In genomic region chr15:83304861-83305661, GRCh38 we compare ENCODE assay signal across 16 cellular contexts. TPM values are rescaled to one million over a fixed set of nuclear protein-coding genes. Genes with fewer than 3 reads are reported as not detected.
DNase-seq lines count a peak whose midpoint lies in the region; ATAC-seq, FAIRE-seq and TF ChIP-seq lines count a peak whose summit lies in the region.
"Had no signal": no experiment of that assay in that cellular context is flagged by ENCODE, and none has a peak within 500 bp of the region (broad histone marks: within the 10 kb centered on the region; RNA-seq: fewer than 3 reads in every experiment).

No MANE protein-coding gene starts in this region.

- H2BK5ac ChIP-seq in IMR-90 (ENCODE audit: low read depth, low read length, poor library complexity, severe bottlenecking) = no peak overlapping the region

- peak; percentile 88 for FAIRE-seq in bronchial epithelial cell (lab: Jason Lieb, UNC)
- FAIRE-seq: frontal cortex had no signal

- H3K9me1 ChIP-seq in IMR-90 (ENCODE audit: insufficient read depth, low read length) = 0 out of 2 replicates have a peak, but pooled peaks cover 4% of the 10 kb centered on the region

- H3K4me3 ChIP-seq in IMR-90 (ENCODE audit: insufficient read depth, low read depth, low read length) = no peak overlapping the region
- no peak overlapping the region for H3K4me3 ChIP-seq in bronchial epithelial cell (ENCODE audit: low read depth, low read length)
- no peak overlapping the region for H3K4me3 ChIP-seq in lower lobe of right lung
- no peak overlapping the region for H3K4me3 ChIP-seq in suprapubic skin
- H3K4me3 ChIP-seq: testis had no signal

- BruUV-seq in IMR-90 (replicated peaks; lab: Mats Ljungman, UMichigan) = no TSS peak

- H2AK5ac ChIP-seq in IMR-90 (ENCODE audit: low read depth, low read length) = no peak overlapping the region; the same call in 1 of the 2 replicates

- no peak overlapping the region for H3K18ac ChIP-seq in IMR-90 (ENCODE audit: low read depth, low read length)

- dilution Hi-C loops in IMR-90 (cut with HindIII; ENCODE audit: low sequenced_read_pairs, unreplicated experiment) = no loop called here

- intact Hi-C loops in IMR-90 (cut with micrococcal nuclease) = no loop called here
- intact Hi-C loops in lower lobe of right lung (cut with DNase I) = no loop called here

- H3K27ac ChIP-seq in IMR-90 (ENCODE audit: insufficient read depth, low read length) (no peak overlapping the region), lower lobe of right lung (no peak overlapping the region), suprapubic skin (peak overlapping the region; percentile 26)
- H3K27ac ChIP-seq: testis had no signal

- H3K36me3 ChIP-seq in IMR-90 (ENCODE audit: control insufficient read depth, insufficient read depth, low read length) (no peaks in the 10 kb centered on the region), bronchial epithelial cell (ENCODE audit: control insufficient read depth, insufficient read depth, low read length) (no peaks in the 10 kb centered on the region), lower lobe of right lung (no peaks in the 10 kb centered on the region), suprapubic skin (no peaks in the 10 kb centered on the region)

- no peaks in the 10 kb centered on the region for H4K20me1 ChIP-seq in IMR-90 (ENCODE audit: insufficient read depth, low read length)

- H4K5ac ChIP-seq in IMR-90 (ENCODE audit: low read depth, low read length) = no peak overlapping the region; the same call in 1 of the 2 replicates

- 0 out of 2 replicates have a peak overlapping the region, but pooled peaks have one; percentile 11 for H4K91ac ChIP-seq in IMR-90 (ENCODE audit: insufficient read depth, low read depth, low read length)

- 0 out of 4 replicates have a peak overlapping the region, but pooled peaks of 1 of the 2 experiments have one; percentile 10 for H4K8ac ChIP-seq in IMR-90 (ENCODE audit: low read depth in 2 of 2, low read length in 2 of 2)

- DNase-seq in IMR-90 (peak; percentile 26), bronchial epithelial cell (ENCODE audit: low read depth) (peak; percentile 96), lower lobe of right lung (no peak), suprapubic skin (ENCODE audit: low spot score in 2 of 2) (no peak), NCI-H128 (lab: John Stamatoyannopoulos, UW; ENCODE audit: unreplicated experiment) (no peak)
- DNase-seq: activated CD4-positive, alpha-beta T cell treated with anti-CD3 and anti-CD28 coated beads, Interleukin-2, amount 50 U/mL, for 48 hours; activated naive CD8-positive, alpha-beta T cell treated with anti-CD3 and anti-CD28 coated beads for 36 hours; activated T-cell treated with anti-CD3 and anti-CD28 coated beads, Interleukin-2, amount 50 U/mL, for 4 hours; effector memory CD8-positive, alpha-beta T cell; NCI-H2081 treated with DMSO at 0.1 percent for 48 hours; stimulated activated CD4-positive, alpha-beta T cell treated with anti-CD3 and anti-CD28 coated beads, Interleukin-2, amount 100 ng/mL, for 24 hours; testis had no signal

- H2BK120ac ChIP-seq in IMR-90 (ENCODE audit: low read depth, low read length) = no peak overlapping the region

- H3K14ac ChIP-seq in IMR-90 (replicated peaks; ENCODE audit: low read depth, low read length) = no peak overlapping the region

- H2AK9ac ChIP-seq in IMR-90 (replicated peaks; ENCODE audit: low read depth, low read length, poor library complexity) = no peak overlapping the region

- no peak for TF ChIP-seq CTCF in IMR-90 (conservative IDR thresholded peaks at IDR 0.05; ENCODE audit: low read depth, low read length)
- TF ChIP-seq CTCF in bronchial epithelial cell (IDR thresholded peaks at IDR 0.05; ENCODE audit: insufficient read depth, low read length, severe bottlenecking) = no peak
- TF ChIP-seq CTCF in lower lobe of right lung (IDR thresholded peaks at IDR 0.05) = no peak
- no peak for TF ChIP-seq CTCF in suprapubic skin (IDR thresholded peaks at IDR 0.05)

- no peak overlapping the region for H2BK15ac ChIP-seq in IMR-90 (ENCODE audit: low read depth, low read length)

- CTCF ChIA-PET in IMR-90 (lab: Yijun Ruan, JAX) = interaction anchor here (1.5 kb wide), 1 partner anchor 13 kb away, joined by 4 read pairs; no protein-coding TSS in a partner anchor

- H3K9ac ChIP-seq in IMR-90 (ENCODE audit: low read depth, low read length) = no peak overlapping the region

- 64% methylated on average over 5 of the region's 10 CpGs; no CpG with 5 or more reads in 1 of the 2 experiments for WGBS in IMR-90 (ENCODE audit: extremely low coverage in 2 of 2, insufficient read length in 1 of 2), 2 experiments
- 77% methylated on average over 10 of the region's 10 CpGs for WGBS in suprapubic skin

- H3K56ac ChIP-seq in IMR-90 (ENCODE audit: extremely low read depth, insufficient read depth, low read length) = no peak overlapping the region

- no peaks in the 10 kb centered on the region for H3K79me1 ChIP-seq in IMR-90 (ENCODE audit: low read depth in 1 of 2, low read length in 2 of 2)

- no peaks in the 10 kb centered on the region; the same call in 1 of the 2 replicates for H3K27me3 ChIP-seq in IMR-90 (ENCODE audit: control insufficient read depth, insufficient read depth, low read length)
- no peaks in the 10 kb centered on the region for H3K27me3 ChIP-seq in bronchial epithelial cell (ENCODE audit: control insufficient read depth, insufficient read depth, low read length)
- H3K27me3 ChIP-seq in lower lobe of right lung (ENCODE audit: low read depth) = peaks cover 14% of the 10 kb centered on the region
- H3K27me3 ChIP-seq in suprapubic skin = peaks cover 14% of the 10 kb centered on the region
- H3K27me3 ChIP-seq: testis had no signal

- peaks cover 10% of the 10 kb centered on the region; the same call in 1 of the 2 replicates for H3K4me1 ChIP-seq in IMR-90 (ENCODE audit: control insufficient read depth, insufficient read depth, low read length)
- H3K4me1 ChIP-seq in lower lobe of right lung = peaks cover 5% of the 10 kb centered on the region
- H3K4me1 ChIP-seq in suprapubic skin = peaks cover 8% of the 10 kb centered on the region
- H3K4me1 ChIP-seq: testis had no signal

- 0 out of 2 replicates have a peak overlapping the region, but pooled peaks have one; percentile 41 for H3K23ac ChIP-seq in IMR-90 (ENCODE audit: low read depth, low read length)

- peak overlapping the region; percentile 54 for H2AFZ ChIP-seq in IMR-90 (replicated peaks; ENCODE audit: low read length, poor library complexity)

- TF ChIP-seq RAD21 in IMR-90 (IDR thresholded peaks at IDR 0.05; ENCODE audit: low read length) = no peak

- ATAC-seq in IMR-90 (ENCODE audit: low read depth) = no peak
- peak; percentile 52 to 59 for ATAC-seq in lower lobe of right lung
- ATAC-seq in GM21576 (IDR thresholded peaks at IDR 0.05; ENCODE audit: unreplicated experiment) = no peak
- no peak for ATAC-seq in GM19328 (IDR thresholded peaks at IDR 0.05; ENCODE audit: unreplicated experiment)
- ATAC-seq: activated T-cell treated with anti-CD3 and anti-CD28 coated beads, Interleukin-2, amount 50 U/mL, for 4 hours; effector memory CD8-positive, alpha-beta T cell; sciatic nerve had no signal

- no peak for TF ChIP-seq EP300 in suprapubic skin (IDR thresholded peaks at IDR 0.05)

- no peak overlapping the region; the same call in 1 of the 2 replicates for H3K4me2 ChIP-seq in IMR-90 (ENCODE audit: low read depth, low read length)

- TF ChIP-seq POLR2A in IMR-90 (IDR thresholded peaks at IDR 0.05; ENCODE audit: low read depth, low read length) (no peak), suprapubic skin (IDR thresholded peaks at IDR 0.05) (no peak)

- no peak overlapping the region for H2BK20ac ChIP-seq in IMR-90 (ENCODE audit: low read depth, low read length)

- POLR2A ChIA-PET in IMR-90 (lab: Charles Lee; ENCODE audit: unreplicated experiment) = no interaction called here

- no peak overlapping the region for H3K4ac ChIP-seq in IMR-90 (ENCODE audit: low read depth, low read length)

- H3K9me3 ChIP-seq in IMR-90 (ENCODE audit: control insufficient read depth, insufficient read depth, low read length) = no peaks in the 10 kb centered on the region
- H3K9me3 ChIP-seq in lower lobe of right lung = no peaks in the 10 kb centered on the region
- H3K9me3 ChIP-seq in suprapubic skin = no peaks in the 10 kb centered on the region
- H3K9me3 ChIP-seq: testis had no signal

- in situ Hi-C loops in IMR-90 (cut with MboI; ENCODE audit: low sequenced_read_pairs) = no loop called here

TF ChIP-seq in IMR-90, 13 proteins besides CTCF, POLR2A, EP300 and RAD21 (continues in another document):
- no peak for TF ChIP-seq ELK1 (IDR thresholded peaks at IDR 0.05; ENCODE audit: borderline replicate concordance, low read depth, low read length)
- no peak; the same call in 1 of the 2 replicates for TF ChIP-seq MAFK (IDR thresholded peaks at IDR 0.05; ENCODE audit: low read depth, low read length)
- no peak for TF ChIP-seq BHLHE40 (IDR thresholded peaks at IDR 0.05; ENCODE audit: low read depth, low read length)
- TF ChIP-seq FOS (IDR thresholded peaks at IDR 0.05; ENCODE audit: low read depth, low read length) = no peak
- TF ChIP-seq SMC3 (IDR thresholded peaks at IDR 0.05; ENCODE audit: low read depth, low read length) = no peak
- no peak for TF ChIP-seq CHD1 (IDR thresholded peaks at IDR 0.05; ENCODE audit: low read depth, low read length)
- no peak for TF ChIP-seq NFE2L2 (IDR thresholded peaks at IDR 0.05; ENCODE audit: low read depth, low read length)
- TF ChIP-seq USF2 (IDR thresholded peaks at IDR 0.05; ENCODE audit: low read depth, low read length) = no peak
- no peak for TF ChIP-seq MXI1 (IDR thresholded peaks at IDR 0.05; ENCODE audit: borderline replicate concordance, low read depth, low read length)

RNA-seq across cellular contexts. Expression of gene BNC1, which starts 20.6 kb away (rescaled TPM):
- total RNA-seq in IMR-90 (2012; rRNA removed) = 0.28 and 0.54 TPM in 2 replicates
- polyA plus RNA-seq in IMR-90 (2012; rRNA removed) = 0.34 and 0.38 TPM in 2 replicates
- 0.20 and 0.21 TPM in 2 replicates for polyA plus RNA-seq in IMR-90 (2012; cell fraction: cytosol; rRNA removed)
- polyA plus RNA-seq in IMR-90 (2012; cell fraction: nucleus; rRNA removed; ENCODE audit: low replicate concordance) = 0.33 and 1.1 TPM in 2 replicates
- total RNA-seq in bronchial epithelial cell = 37.6 and 74.2 TPM in 2 replicates
- total RNA-seq in lower lobe of right lung = 0.21 TPM
- total RNA-seq in suprapubic skin = 10 to 100 TPM; 28.3 to 72.4 (median 48.8) TPM
- total RNA-seq: activated naive CD8-positive, alpha-beta T cell treated with anti-CD3 and anti-CD28 coated beads for 36 hours; activated T-cell treated with anti-CD3 and anti-CD28 coated beads, Interleukin-2, amount 50 U/mL, for 4 hours had no signal

Comparison
In these comparisons a context has a peak if more than half of its experiments do, and no peak if none do; other contexts are left out.
1. ATAC-seq: peak in lower lobe of right lung (2 of 2); none in IMR-90 (single experiment), GM21576 (single experiment) and GM19328 (single experiment).
2. DNase-seq: peak in IMR-90 (single experiment) and bronchial epithelial cell (single experiment); none in lower lobe of right lung (single experiment), suprapubic skin (0 of 2) and NCI-H128 (single experiment).
3. RNA of gene BNC1, which starts 20.6 kb away (total RNA-seq): 37.6 to 74.2 TPM in bronchial epithelial cell and 28.3 to 72.4 TPM in suprapubic skin; 0.28 to 0.54 TPM in IMR-90 and 0.21 TPM in lower lobe of right lung (single experiment); every median in the first group is over 10 times any median in the second.